Comparison of ENCODE assay signal across 9 cellular contexts in the genomic region with DNA sequence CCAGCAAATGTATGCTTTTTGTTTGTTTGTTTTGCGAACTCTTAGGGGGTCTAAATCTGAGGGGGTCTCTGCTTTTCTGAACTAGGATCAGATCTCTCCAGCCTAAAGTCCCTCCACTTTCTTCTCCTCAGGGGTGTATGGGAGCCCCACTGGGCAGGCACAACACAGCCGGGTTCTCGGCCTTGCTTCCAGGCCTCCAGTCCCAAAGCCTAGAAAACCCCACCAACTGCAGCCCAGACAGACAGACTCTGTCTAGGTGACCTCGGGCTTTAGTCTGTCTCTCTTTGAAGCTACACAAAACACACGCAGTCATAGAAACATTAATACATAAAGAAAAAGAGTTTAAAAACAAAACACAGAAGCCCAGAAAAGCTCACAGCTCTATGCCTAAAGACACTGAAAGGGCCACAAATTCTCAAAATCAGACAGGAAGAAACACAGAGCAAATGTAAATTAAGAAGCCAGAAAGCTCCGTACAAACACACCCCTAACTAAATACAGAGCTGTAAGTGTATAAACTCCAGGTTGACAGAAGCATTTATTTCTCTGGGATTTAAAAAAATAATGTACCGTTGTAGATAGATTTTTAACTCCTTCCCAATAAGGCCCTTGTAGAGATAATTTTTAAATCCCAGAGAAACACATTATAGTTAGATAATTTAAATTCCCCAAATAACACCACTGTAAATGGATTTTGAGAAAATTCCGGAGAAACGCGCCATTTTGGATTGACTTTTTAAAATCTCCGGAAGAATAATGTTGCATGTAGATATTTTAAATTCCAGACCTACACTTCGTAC. TPM values are rescaled to one million over a fixed set of nuclear protein-coding genes. Genes with fewer than 3 reads are reported as not detected.
A peak's percentile ranks its signal among the peaks of the same experiment; 100 is the strongest.
DNase-seq lines count a peak whose midpoint lies in the region; ATAC-seq and TF ChIP-seq lines count a peak whose summit lies in the region.
"Had no signal": no experiment of that assay in that cellular context is flagged by ENCODE, and none has a peak within 500 bp of the region (broad histone marks: within the 10 kb centered on the region; RNA-seq: fewer than 3 reads in every experiment).

No MANE protein-coding gene starts in this region.

- ATAC-seq in GM21737 (IDR thresholded peaks at IDR 0.05; ENCODE audit: unreplicated experiment) (no peak), GM21367 (IDR thresholded peaks at IDR 0.05; ENCODE audit: unreplicated experiment) (no peak)

- peak overlapping the region; percentile 93 for H3K4me3 ChIP-seq in WI38 (ENCODE audit: low read depth, low read length)
- peak overlapping the region; percentile 40 for H3K4me3 ChIP-seq in iPS-18a (ENCODE audit: low read length)

- H3K4me1 Mint-ChIP-seq in activated naive CD4-positive, alpha-beta T cell treated with anti-CD3 and anti-CD28 coated beads, Interleukin-2, amount 50 U/mL, for 24 hours: peaks cover 44% of the 10 kb centered on the region
- H3K4me1 Mint-ChIP-seq in type B pancreatic cell (ENCODE audit: unreplicated experiment): peaks cover 12% of the 10 kb centered on the region

- peaks cover 5% of the 10 kb centered on the region for H3K4me1 ChIP-seq in iPS-18a (ENCODE audit: control insufficient read depth, low read depth, low read length)

- peaks cover 51% of the 10 kb centered on the region for H3K27me3 Mint-ChIP-seq in activated naive CD4-positive, alpha-beta T cell treated with anti-CD3 and anti-CD28 coated beads, Interleukin-2, amount 50 U/mL, for 24 hours
- H3K27me3 Mint-ChIP-seq in type B pancreatic cell: peaks cover 82% of the 10 kb centered on the region

- no peak overlapping the region for H3K27ac ChIP-seq in iPS-18a (ENCODE audit: low read length)

- no peak for TF ChIP-seq CTCF in WI38 (IDR thresholded peaks at IDR 0.05; ENCODE audit: low read depth, low read length)
- TF ChIP-seq CTCF in type B pancreatic cell (conservative IDR thresholded peaks at IDR 0.05): no peak

- no peak for DNase-seq in activated naive CD4-positive, alpha-beta T cell treated with anti-CD3 and anti-CD28 coated beads, Interleukin-2, amount 50 U/mL, for 16 hours
- DNase-seq in type B pancreatic cell (ENCODE audit: extremely low spot score, unreplicated experiment) (no peak), NCI-H1048 (lab: John Stamatoyannopoulos, UW) (no peak)

- H3K36me3 ChIP-seq in iPS-18a (ENCODE audit: control insufficient read depth, low read depth, low read length): no peaks in the 10 kb centered on the region

- peaks cover 4% of the 10 kb centered on the region for H3K9me3 Mint-ChIP-seq in activated naive CD4-positive, alpha-beta T cell treated with anti-CD3 and anti-CD28 coated beads, Interleukin-2, amount 50 U/mL, for 24 hours
- H3K9me3 Mint-ChIP-seq in type B pancreatic cell: no peaks in the 10 kb centered on the region

- H3K9ac ChIP-seq in iPS-18a (ENCODE audit: low read length): no peak overlapping the region

- H3K27ac Mint-ChIP-seq in activated naive CD4-positive, alpha-beta T cell treated with anti-CD3 and anti-CD28 coated beads, Interleukin-2, amount 50 U/mL, for 24 hours: no peak overlapping the region
- H3K27ac Mint-ChIP-seq in type B pancreatic cell: peak overlapping the region; percentile 72

- peaks cover 99% of the 10 kb centered on the region for H3K27me3 ChIP-seq in iPS-18a (ENCODE audit: control insufficient read depth, insufficient read depth, low read length)

- peaks cover 9% of the 10 kb centered on the region for H3K36me3 Mint-ChIP-seq in activated naive CD4-positive, alpha-beta T cell treated with anti-CD3 and anti-CD28 coated beads, Interleukin-2, amount 50 U/mL, for 24 hours
- H3K36me3 Mint-ChIP-seq in type B pancreatic cell: no peaks in the 10 kb centered on the region

- H3K4me3 Mint-ChIP-seq in activated naive CD4-positive, alpha-beta T cell treated with anti-CD3 and anti-CD28 coated beads, Interleukin-2, amount 50 U/mL, for 24 hours: peak overlapping the region; percentile 69
- H3K4me3 Mint-ChIP-seq in type B pancreatic cell: peak overlapping the region; percentile 77

- H3K9me3 ChIP-seq in iPS-18a (ENCODE audit: control insufficient read depth, low read depth, low read length): no peaks in the 10 kb centered on the region

RNA-seq across cellular contexts. Expression of a gene that starts 2.0 kb away (rescaled TPM):
- 6.3 and 13.4 TPM in 2 replicates for total RNA-seq in type B pancreatic cell (ENCODE audit: low replicate concordance)
- total RNA-seq: lung microvascular endothelial cell had no signal
